In genomic region chr1:71097428-71097827, GRCh38 we compare ENCODE assay signal across 4 cellular contexts. TPM values are rescaled to one million over a fixed set of nuclear protein-coding genes. Genes with fewer than 3 reads are reported as not detected.
"Had no signal": no experiment of that assay in that cellular context is flagged by ENCODE, and none has a peak within 500 bp of the region (broad histone marks: within the 10 kb centered on the region; RNA-seq: fewer than 3 reads in every experiment).

No MANE protein-coding gene starts in this region.

- DNase-seq: GDM1, GF-D8 had no signal

- ATAC-seq: GM12878 had no signal

- H3K4me3 ChIP-seq: GM12878 had no signal

RNA-seq across cellular contexts. Expression of gene PTGER3, which starts 49.8 kb away (rescaled TPM):
- total RNA-seq: G401, GM12878 had no signal
